Comparison of ENCODE assay signal across 18 cellular contexts in genomic region chr11:112352907-112353306, GRCh38.
"Had no signal": no experiment of that assay in that cellular context is flagged by ENCODE, and none has a peak within 500 bp of the region (broad histone marks: within the 10 kb centered on the region; RNA-seq: fewer than 3 reads in every experiment).

No MANE protein-coding gene starts in this region.

- H3K27me3 Mint-ChIP-seq: activated B cell treated with CpG ODN at 0.5 μM for 24 hours; activated CD8-positive, alpha-beta T cell treated with anti-CD3 and anti-CD28 coated beads for 36 hours; central memory CD8-positive, alpha-beta T cell; stimulated activated memory B cell treated with anti-CD40 and anti-IgM and Interleukin-4, amounts not matched to agents 10 μg/mL and 1 μg/mL and 100 μg/mL, for 72 hours had no signal

- H3K36me3 Mint-ChIP-seq: brain; stimulated activated memory B cell treated with anti-CD40 and anti-IgM and Interleukin-4, amounts not matched to agents 10 μg/mL and 1 μg/mL and 100 μg/mL, for 72 hours had no signal

- H3K27ac Mint-ChIP-seq: activated B cell treated with CpG ODN at 0.5 μM for 24 hours; activated CD8-positive, alpha-beta T cell treated with anti-CD3 and anti-CD28 coated beads for 36 hours; activated naive CD8-positive, alpha-beta T cell treated with anti-CD3 and anti-CD28 coated beads, Interleukin-2, amount 10 ng/mL, durations not matched to agents 7 days and 5 days; activated T-cell treated with anti-CD3 and anti-CD28 coated beads, Interleukin-2, amount 50 U/mL, for 72 hours; brain; nephron progenitor cell; stimulated activated memory B cell treated with anti-CD40 and anti-IgM and Interleukin-4, amounts not matched to agents 10 μg/mL and 1 μg/mL and 100 μg/mL, for 72 hours had no signal

- H3K4me3 ChIP-seq: tibial artery had no signal

- H3K4me3 Mint-ChIP-seq: activated B cell treated with CpG ODN at 0.5 μM for 24 hours; activated CD8-positive, alpha-beta T cell treated with anti-CD3 and anti-CD28 coated beads for 36 hours; activated naive CD8-positive, alpha-beta T cell treated with anti-CD3 and anti-CD28 coated beads, Interleukin-2, amount 10 ng/mL, durations not matched to agents 7 days and 5 days; activated T-cell treated with anti-CD3 and anti-CD28 coated beads, Interleukin-2, amount 50 U/mL, for 72 hours; brain; central memory CD8-positive, alpha-beta T cell; nephron progenitor cell; stimulated activated memory B cell treated with anti-CD40 and anti-IgM and Interleukin-4, amounts not matched to agents 10 μg/mL and 1 μg/mL and 100 μg/mL, for 72 hours had no signal

- H3K27me3 ChIP-seq: tibial artery had no signal

- DNase-seq: activated B cell treated with CpG ODN at 0.5 μM for 24 hours; activated CD4-positive, alpha-beta T cell treated with anti-CD3 and anti-CD28 coated beads for 48 hours; activated CD8-positive, alpha-beta memory T cell treated with anti-CD3 and anti-CD28 coated beads, Interleukin-2, amount 50 U/mL, for 4 hours; activated CD8-positive, alpha-beta T cell treated with anti-CD3 and anti-CD28 coated beads for 36 hours; activated gamma-delta T cell treated with Interleukin-2 at 50 U/mL for 16 hours; activated naive CD8-positive, alpha-beta T cell treated with anti-CD3 and anti-CD28 coated beads, Interleukin-2, amount 10 ng/mL, durations not matched to agents 7 days and 5 days; activated T-cell treated with anti-CD3 and anti-CD28 coated beads, Interleukin-2, amount 50 U/mL, for 72 hours; cortex of kidney; effector CD4-positive, alpha-beta T cell; foreskin melanocyte; kidney glomerular epithelial cell; nephron progenitor cell; occipital lobe; stimulated activated CD4-positive, alpha-beta T cell treated with anti-CD3 and anti-CD28 coated beads, Interleukin-2, amount 100 ng/mL, for 48 hours; tibial artery had no signal

- H3K9me3 ChIP-seq: tibial artery had no signal

- ATAC-seq: activated CD8-positive, alpha-beta T cell treated with anti-CD3 and anti-CD28 coated beads for 36 hours; activated T-cell treated with anti-CD3 and anti-CD28 coated beads, Interleukin-2, amount 50 U/mL, for 72 hours; stimulated activated memory B cell treated with anti-CD40 and anti-IgM and Interleukin-4, amounts not matched to agents 10 μg/mL and 1 μg/mL and 100 μg/mL, for 72 hours had no signal

- H3K27ac ChIP-seq: tibial artery had no signal

- H3K36me3 ChIP-seq: tibial artery had no signal

- H3K4me1 ChIP-seq: tibial artery had no signal

- H3K4me1 Mint-ChIP-seq: activated B cell treated with CpG ODN at 0.5 μM for 24 hours; central memory CD8-positive, alpha-beta T cell; nephron progenitor cell; stimulated activated memory B cell treated with anti-CD40 and anti-IgM and Interleukin-4, amounts not matched to agents 10 μg/mL and 1 μg/mL and 100 μg/mL, for 72 hours had no signal
